ENCODE assay signal across 1 cellular context in the genomic region with DNA sequence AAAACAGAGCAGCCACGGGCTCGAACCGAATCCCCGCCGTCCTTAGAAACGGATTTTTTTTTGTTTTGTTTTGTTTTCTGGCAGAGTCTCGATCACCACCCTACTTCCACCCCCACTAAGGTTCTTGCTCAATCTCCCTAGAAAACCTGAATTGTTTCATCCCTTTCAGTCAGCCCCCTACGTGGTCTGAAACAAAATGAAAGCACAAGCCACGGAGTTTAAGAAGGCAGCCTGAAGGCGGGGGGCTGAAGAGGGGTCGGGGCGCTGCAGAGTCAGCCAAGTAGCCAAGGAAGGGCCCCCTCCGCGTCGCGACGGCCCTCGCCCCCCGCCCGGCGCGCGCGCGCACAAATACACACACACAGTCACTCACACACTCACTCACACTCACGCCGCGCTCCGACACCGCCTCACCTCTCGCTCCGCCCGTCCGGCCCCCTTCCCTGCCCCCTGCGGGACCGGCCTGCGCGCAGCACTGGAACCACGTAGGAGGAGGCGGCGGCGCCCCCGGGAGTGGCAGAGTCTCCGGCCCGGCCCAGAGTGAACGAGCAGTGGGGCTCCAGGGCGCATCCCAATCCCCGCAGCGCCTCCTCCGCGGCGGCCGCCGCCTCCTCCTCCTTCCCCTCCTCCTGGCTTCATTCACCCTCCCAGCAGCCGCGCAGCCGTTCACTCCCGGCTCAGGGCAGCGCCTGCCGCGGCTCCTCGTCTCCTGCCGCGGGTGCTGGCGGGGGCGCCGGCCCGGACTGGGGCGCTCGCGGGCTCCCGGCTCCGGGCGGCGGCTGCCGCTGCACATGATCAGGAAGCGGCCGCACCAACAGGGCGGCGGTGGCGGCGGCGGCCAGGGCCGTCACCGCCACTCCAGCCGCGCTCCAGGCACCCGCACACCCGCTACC.
A peak's percentile ranks its signal among the peaks of the same experiment; 100 is the strongest.
TF ChIP-seq lines count a peak whose summit lies in the region.

No MANE protein-coding gene starts in this region.

TF ChIP-seq in IMR-90, 13 proteins besides CTCF, POLR2A, EP300 and RAD21:
- TF ChIP-seq RFX5 (IDR thresholded peaks at IDR 0.05; ENCODE audit: low read depth, low read length) (no peak), RCOR1 (IDR thresholded peaks at IDR 0.05; ENCODE audit: insufficient replicate concordance, low read length) (no peak), CHD1 (IDR thresholded peaks at IDR 0.05; ENCODE audit: low read depth, low read length) (no peak), MXI1 (IDR thresholded peaks at IDR 0.05; ENCODE audit: borderline replicate concordance, low read depth, low read length) (0 out of 2 replicates have a peak, but pooled peaks have one; percentile 11), MAFK (IDR thresholded peaks at IDR 0.05; ENCODE audit: low read depth, low read length) (no peak), BHLHE40 (IDR thresholded peaks at IDR 0.05; ENCODE audit: low read depth, low read length) (peak; percentile 15; the same call in 1 of the 2 replicates), CEBPB (IDR thresholded peaks at IDR 0.05; ENCODE audit: low read depth, low read length) (peak; percentile 92), MAZ (IDR thresholded peaks at IDR 0.05; ENCODE audit: borderline replicate concordance, low read depth, low read length) (peak; percentile 91; the same call in 1 of the 2 replicates), FOS (IDR thresholded peaks at IDR 0.05; ENCODE audit: low read depth, low read length) (0 out of 2 replicates have a peak, but pooled peaks have one; percentile 4), SMC3 (IDR thresholded peaks at IDR 0.05; ENCODE audit: low read depth, low read length) (no peak)
- TF ChIP-seq, protein P1, sequence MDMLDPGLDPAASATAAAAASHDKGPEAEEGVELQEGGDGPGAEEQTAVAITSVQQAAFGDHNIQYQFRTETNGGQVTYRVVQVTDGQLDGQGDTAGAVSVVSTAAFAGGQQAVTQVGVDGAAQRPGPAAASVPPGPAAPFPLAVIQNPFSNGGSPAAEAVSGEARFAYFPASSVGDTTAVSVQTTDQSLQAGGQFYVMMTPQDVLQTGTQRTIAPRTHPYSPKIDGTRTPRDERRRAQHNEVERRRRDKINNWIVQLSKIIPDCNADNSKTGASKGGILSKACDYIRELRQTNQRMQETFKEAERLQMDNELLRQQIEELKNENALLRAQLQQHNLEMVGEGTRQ (IDR thresholded peaks at IDR 0.05; ENCODE audit: low read depth, low read length): peak; percentile 14; the same call in 1 of the 2 replicates
